Comparison of ENCODE assay signal across 10 cellular contexts in genomic region chr1:63821650-63822049, GRCh38. TPM values are rescaled to one million over a fixed set of nuclear protein-coding genes. Genes with fewer than 3 reads are reported as not detected.
DNase-seq lines count a peak whose midpoint lies in the region; FAIRE-seq and TF ChIP-seq lines count a peak whose summit lies in the region.
"Had no signal": no experiment of that assay in that cellular context is flagged by ENCODE, and none has a peak within 500 bp of the region (broad histone marks: within the 10 kb centered on the region; RNA-seq: fewer than 3 reads in every experiment).

No MANE protein-coding gene starts in this region.

- POLR2A ChIA-PET in HEK293 (lab: Yijun Ruan, JAX) (no interaction called here), SK-N-SH (lab: Yijun Ruan, JAX) (no interaction called here)

- H3K27ac ChIP-seq in HEK293 (ENCODE audit: extremely low read depth, low read depth, low read length): no peak overlapping the region
- peak overlapping the region; percentile 2 to 76; a peak in 2 of 4 replicates for H3K27ac ChIP-seq in SK-N-SH (ENCODE audit: low read depth in 2 of 2, low read length in 1 of 2)
- peak overlapping the region; percentile 53 for H3K27ac ChIP-seq in stomach smooth muscle (ENCODE audit: low read length)
- H3K27ac ChIP-seq in small intestine (ENCODE audit: low read depth in 1 of 2, low read length in 1 of 2): no peak overlapping the region
- H3K27ac ChIP-seq in colonic mucosa: no peak overlapping the region

- H3K79me2 ChIP-seq in SK-N-SH (ENCODE audit: insufficient read depth): no peaks in the 10 kb centered on the region

- H3K27me3 ChIP-seq in SK-N-SH (ENCODE audit: insufficient read depth): no peaks in the 10 kb centered on the region
- no peaks in the 10 kb centered on the region for H3K27me3 ChIP-seq in stomach smooth muscle (ENCODE audit: control insufficient read depth in 1 of 2, insufficient read depth in 2 of 2, low read length in 2 of 2)
- no peaks in the 10 kb centered on the region for H3K27me3 ChIP-seq in small intestine (ENCODE audit: control insufficient read depth in 2 of 2, insufficient read depth in 2 of 2, low read length in 2 of 2)
- H3K27me3 ChIP-seq in colonic mucosa: no peaks in the 10 kb centered on the region

- no peaks in the 10 kb centered on the region for H3K36me3 ChIP-seq in HEK293 (ENCODE audit: control insufficient read depth in 2 of 2, insufficient read depth in 1 of 2, low read length in 2 of 2)
- no peaks in the 10 kb centered on the region for H3K36me3 ChIP-seq in SK-N-SH (replicated peaks in 1 of 2; ENCODE audit: control insufficient read depth in 1 of 2, insufficient read depth in 2 of 2, low read length in 1 of 2)
- no peaks in the 10 kb centered on the region for H3K36me3 ChIP-seq in stomach smooth muscle (ENCODE audit: control insufficient read depth in 2 of 2, insufficient read depth in 2 of 2, low read length in 2 of 2)
- H3K36me3 ChIP-seq in small intestine (ENCODE audit: control insufficient read depth in 2 of 2, insufficient read depth in 2 of 2, low read length in 2 of 2): no peaks in the 10 kb centered on the region
- no peaks in the 10 kb centered on the region for H3K36me3 ChIP-seq in colonic mucosa

- TF ChIP-seq EP300 in SK-N-SH (IDR thresholded peaks at IDR 0.05; ENCODE audit: borderline replicate concordance in 1 of 2, low read depth in 1 of 2, low read length in 1 of 2): peak in 1 of 2 experiments; percentile 57; a peak in 1 of 4 replicates

- CTCF ChIA-PET in HEK293 (lab: Yijun Ruan, JAX): interaction anchor here (0.6 to 1.5 kb wide), 3 partner anchors 10 to 316 kb away, joined by 4 to 6 read pairs (median 5); no protein-coding TSS in a partner anchor
- CTCF ChIA-PET in SK-N-SH (lab: Yijun Ruan, JAX): interaction anchor here (0.8 to 1.0 kb wide), 3 partner anchors 10 to 113 kb away, joined by 3 to 5 read pairs (median 4); no protein-coding TSS in a partner anchor

- H3K9me2 ChIP-seq in SK-N-SH: no peaks in the 10 kb centered on the region

- H3K4me1 ChIP-seq in HEK293 (ENCODE audit: control insufficient read depth, insufficient read depth, low read length): peaks cover 28% of the 10 kb centered on the region
- H3K4me1 ChIP-seq in SK-N-SH (ENCODE audit: control insufficient read depth in 1 of 2, insufficient read depth in 2 of 2, low read depth in 1 of 2, low read length in 1 of 2): peaks cover 24 to 33% of the 10 kb centered on the region in 2 experiments; a peak in 3 of 4 replicates
- peaks cover 18% of the 10 kb centered on the region for H3K4me1 ChIP-seq in stomach smooth muscle (ENCODE audit: control insufficient read depth, insufficient read depth, low read length)
- peaks cover 0 to 7% of the 10 kb centered on the region in 2 donors for H3K4me1 ChIP-seq in small intestine (ENCODE audit: control insufficient read depth in 2 of 2, insufficient read depth in 1 of 2, low read depth in 1 of 2, low read length in 1 of 2)
- peaks cover 8% of the 10 kb centered on the region for H3K4me1 ChIP-seq in colonic mucosa

- TF ChIP-seq CTCF in HEK293 (tag by site-specific recombination; IDR thresholded peaks at IDR 0.05) (no peak), SK-N-SH (IDR thresholded peaks at IDR 0.05) (no peak), colonic mucosa (IDR thresholded peaks at IDR 0.05) (no peak)

- peak overlapping the region; percentile 36 for H3K4me2 ChIP-seq in SK-N-SH

- no peaks in the 10 kb centered on the region for H4K20me1 ChIP-seq in SK-N-SH (ENCODE audit: insufficient read depth)

- H2AFZ ChIP-seq in SK-N-SH (ENCODE audit: low read depth): no peak overlapping the region

- H3K4me3 ChIP-seq in HEK293 (ENCODE audit: low read depth, low read length) (no peak overlapping the region), SK-N-SH (ENCODE audit: low read depth in 2 of 2, low read length in 1 of 2) (no peak overlapping the region; a peak in 1 of 4 replicates), stomach smooth muscle (ENCODE audit: low read length in 2 of 2) (peak overlapping the region; percentile 35 to 44), small intestine (ENCODE audit: low read depth in 1 of 2, low read length in 2 of 2) (no peak overlapping the region), colonic mucosa (no peak overlapping the region)

- TF ChIP-seq RAD21 in SK-N-SH (IDR thresholded peaks at IDR 0.05; ENCODE audit: low read length): no peak

- no peaks in the 10 kb centered on the region for H3F3A ChIP-seq in SK-N-SH (replicated peaks; ENCODE audit: insufficient read depth)

- intact Hi-C loops in colonic mucosa (cut with DNase I): no loop called here

- DNase-seq in SK-N-SH (no peak), glomerular visceral epithelial cell (ENCODE audit: extremely low spot score) (peak; percentile 67), NCI-H1105 (lab: John Stamatoyannopoulos, UW) (no peak), small intestine (no peak), colonic mucosa (no peak)
- DNase-seq: activated CD4-positive, alpha-beta T cell treated with anti-CD3 and anti-CD28 coated beads for 4 hours; activated naive CD4-positive, alpha-beta T cell treated with Interleukin-2 at 50 U/mL for 16 hours; stimulated activated CD4-positive, alpha-beta T cell treated with anti-CD3 and anti-CD28 coated beads, Interleukin-4, amount 100 ng/mL, for 1 hour had no signal

- H3K9me3 ChIP-seq in HEK293 (ENCODE audit: control insufficient read depth, insufficient read depth, low read depth, low read length): no peaks in the 10 kb centered on the region
- no peaks in the 10 kb centered on the region for H3K9me3 ChIP-seq in SK-N-SH
- no peaks in the 10 kb centered on the region for H3K9me3 ChIP-seq in stomach smooth muscle (ENCODE audit: control insufficient read depth in 2 of 2, low read length in 2 of 2)
- H3K9me3 ChIP-seq in small intestine (ENCODE audit: control insufficient read depth, low read depth): no peaks in the 10 kb centered on the region
- H3K9me3 ChIP-seq in colonic mucosa: no peaks in the 10 kb centered on the region

- no peak for FAIRE-seq in small intestine (lab: Jason Lieb, UNC)

- 28% methylated on average over 4 of the region's 4 CpGs for WGBS in SK-N-SH (ENCODE audit: low lambda C conversion rate)
- WGBS in small intestine, 3 donors: 67 to 91% (median 73%) methylated on average over 4 of the region's 4 CpGs

- H3K9ac ChIP-seq in SK-N-SH: no peak overlapping the region
- H3K9ac ChIP-seq in stomach smooth muscle (ENCODE audit: low read length in 2 of 2): peak overlapping the region in 1 of 2 donors; percentile 0
- no peak overlapping the region for H3K9ac ChIP-seq in colonic mucosa (ENCODE audit: low read depth in 2 of 2, low read length in 2 of 2)

TF ChIP-seq in HEK293, 187 proteins besides CTCF, POLR2A, EP300 and RAD21 (continues in another document):
- TF ChIP-seq, protein P1, sequence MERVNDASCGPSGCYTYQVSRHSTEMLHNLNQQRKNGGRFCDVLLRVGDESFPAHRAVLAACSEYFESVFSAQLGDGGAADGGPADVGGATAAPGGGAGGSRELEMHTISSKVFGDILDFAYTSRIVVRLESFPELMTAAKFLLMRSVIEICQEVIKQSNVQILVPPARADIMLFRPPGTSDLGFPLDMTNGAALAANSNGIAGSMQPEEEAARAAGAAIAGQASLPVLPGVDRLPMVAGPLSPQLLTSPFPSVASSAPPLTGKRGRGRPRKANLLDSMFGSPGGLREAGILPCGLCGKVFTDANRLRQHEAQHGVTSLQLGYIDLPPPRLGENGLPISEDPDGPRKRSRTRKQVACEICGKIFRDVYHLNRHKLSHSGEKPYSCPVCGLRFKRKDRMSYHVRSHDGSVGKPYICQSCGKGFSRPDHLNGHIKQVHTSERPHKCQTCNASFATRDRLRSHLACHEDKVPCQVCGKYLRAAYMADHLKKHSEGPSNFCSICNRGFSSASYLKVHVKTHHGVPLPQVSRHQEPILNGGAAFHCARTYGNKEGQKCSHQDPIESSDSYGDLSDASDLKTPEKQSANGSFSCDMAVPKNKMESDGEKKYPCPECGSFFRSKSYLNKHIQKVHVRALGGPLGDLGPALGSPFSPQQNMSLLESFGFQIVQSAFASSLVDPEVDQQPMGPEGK (tag by site-specific recombination; IDR thresholded peaks at IDR 0.05): 0 out of 2 replicates have a peak, but pooled peaks have one; percentile 36
- TF ChIP-seq ZNF416 (tag by site-specific recombination; IDR thresholded peaks at IDR 0.05): no peak
- TF ChIP-seq ZNF837 (tag by site-specific recombination; IDR thresholded peaks at IDR 0.05): no peak

TF ChIP-seq in SK-N-SH, 30 proteins besides CTCF, POLR2A, EP300 and RAD21 (continues in another document):
- TF ChIP-seq POLR2AphosphoS5 (IDR thresholded peaks at IDR 0.05; ENCODE audit: low read depth, low read length) (peak; percentile 41; the same call in 1 of the 2 replicates), TEAD4 (IDR thresholded peaks at IDR 0.05; ENCODE audit: borderline replicate concordance, insufficient read depth) (no peak), RXRA (IDR thresholded peaks at IDR 0.05; ENCODE audit: borderline replicate concordance, low read depth) (0 out of 2 replicates have a peak, but pooled peaks have one; percentile 13), GABPA (IDR thresholded peaks at IDR 0.05; ENCODE audit: low read depth) (no peak), MXI1 (IDR thresholded peaks at IDR 0.05; ENCODE audit: low read depth, low read length) (no peak), PBX3 (IDR thresholded peaks at IDR 0.05) (peak; percentile 86), SMC3 (IDR thresholded peaks at IDR 0.05; ENCODE audit: low read depth, low read length) (no peak), FOSL2 (IDR thresholded peaks at IDR 0.05; ENCODE audit: borderline replicate concordance, low read depth) (peak; percentile 68), FOXJ3 (CRISPR knock-in tag; IDR thresholded peaks at IDR 0.05) (no peak), YY1 (IDR thresholded peaks at IDR 0.05; ENCODE audit: low read depth) (no peak), NFIC (IDR thresholded peaks at IDR 0.05; ENCODE audit: borderline replicate concordance) (0 out of 2 replicates have a peak, but pooled peaks have one; percentile 21), NRF1 (IDR thresholded peaks at IDR 0.05; ENCODE audit: low read depth, low read length) (no peak)

RNA-seq across cellular contexts. Expression of gene ROR1, which starts 47.8 kb away (rescaled TPM):
- 4.0 and 5.5 TPM in 2 replicates for polyA plus RNA-seq in SK-N-SH (2012; rRNA removed)
- 6.1 and 6.7 TPM in 2 replicates for polyA plus RNA-seq in SK-N-SH (2012; cell fraction: cytosol; rRNA removed)
- polyA plus RNA-seq in SK-N-SH (2012; cell fraction: nucleus; rRNA removed): 3.8 and 5.0 TPM in 2 replicates
- polyA plus RNA-seq in small intestine: 1 to 10 TPM in 1 of 3 donors, under 1 TPM in 1, not detected in 1; 0.22 to 3.6 TPM
- 1 to 10 TPM; 5.1 to 6.8 TPM for total RNA-seq in colonic mucosa

Comparison
In these comparisons a context has a peak if more than half of its experiments do, and no peak if none do; other contexts are left out.
1. H3K27ac ChIP-seq: peak in SK-N-SH (2 of 2) and stomach smooth muscle (single experiment); none in HEK293 (single experiment), small intestine (0 of 2) and colonic mucosa (single experiment).
2. H3K4me3 ChIP-seq: peak in stomach smooth muscle (2 of 2); none in HEK293 (single experiment), SK-N-SH (0 of 2), small intestine (0 of 2) and colonic mucosa (single experiment).
3. Of the 4 proteins assayed by ChIP-seq in both HEK293 and SK-N-SH: peak only in HEK293: none; only in SK-N-SH: PBX3; in both: none; in neither: 3.